Comparison of ENCODE assay signal across 29 cellular contexts in genomic region chr2:217102941-217103340, GRCh38.
DNase-seq lines count a peak whose midpoint lies in the region; ATAC-seq, FAIRE-seq and TF ChIP-seq lines count a peak whose summit lies in the region.
"Had no signal": no experiment of that assay in that cellular context is flagged by ENCODE, and none has a peak within 500 bp of the region (broad histone marks: within the 10 kb centered on the region; RNA-seq: fewer than 3 reads in every experiment).

No MANE protein-coding gene starts in this region.

- H3K9me3 ChIP-seq in SK-N-SH (no peaks in the 10 kb centered on the region), astrocyte (ENCODE audit: insufficient read depth, low read depth, low read length) (no peaks in the 10 kb centered on the region), PC-3 (ENCODE audit: low read length) (no peaks in the 10 kb centered on the region)
- H3K9me3 ChIP-seq: MG63, right lobe of liver had no signal

- H4K8ac ChIP-seq in mesendoderm (ENCODE audit: low read depth, low read length), result no peak overlapping the region

- peaks cover 45% of the 10 kb centered on the region for H3K4me1 Mint-ChIP-seq in astrocyte (ENCODE audit: low read depth, unreplicated experiment)

- H3K23ac ChIP-seq in mesendoderm (ENCODE audit: low read length), result no peak overlapping the region

- H2BK5ac ChIP-seq in mesendoderm (ENCODE audit: low read length), result no peak overlapping the region

- no peak overlapping the region for H2AK5ac ChIP-seq in mesendoderm (ENCODE audit: low read length)

- no peak for TF ChIP-seq EP300 in SK-N-SH (IDR thresholded peaks at IDR 0.05; ENCODE audit: borderline replicate concordance in 1 of 2, low read depth in 1 of 2, low read length in 1 of 2)

- H3F3A ChIP-seq in SK-N-SH (replicated peaks; ENCODE audit: insufficient read depth) (peaks cover 22% of the 10 kb centered on the region), PC-3 (ENCODE audit: low read length, unreplicated experiment) (no peaks in the 10 kb centered on the region)

- DNase-seq in SK-N-SH (no peak), astrocyte (ENCODE audit: low read depth) (peak; percentile 31), mesendoderm (no peak), PC-3 (no peak), AML-193 (lab: John Stamatoyannopoulos, UW) (no peak)
- DNase-seq: activated CD4-positive, alpha-beta T cell treated with anti-CD3 and anti-CD28 coated beads for 48 hours; activated gamma-delta T cell treated with Interleukin-2 at 50 U/mL for 16 hours; activated T-cell treated with anti-CD3 and anti-CD28 coated beads, Interleukin-2, amount 50 U/mL, for 24 hours; CD4-positive, alpha-beta T cell; MG63; NCI-H1105 treated with DMSO at 0.1 percent for 48 hours; NCI-H2081; NCI-H345; NCI-H82; posterior cingulate gyrus; right lobe of liver; stimulated activated CD4-positive, alpha-beta T cell treated with anti-CD3 and anti-CD28 coated beads, Interleukin-4, amount 100 ng/mL, for 4 hours; substantia nigra had no signal

- H2AFZ ChIP-seq in SK-N-SH (ENCODE audit: low read depth) (peak overlapping the region; percentile 64; the same call in 1 of the 2 replicates), astrocyte (ENCODE audit: low read depth, low read length) (no peak overlapping the region), PC-3 (ENCODE audit: low read length) (no peak overlapping the region)

- TF ChIP-seq CTCF in SK-N-SH (IDR thresholded peaks at IDR 0.05) (no peak), astrocyte (IDR thresholded peaks at IDR 0.05; ENCODE audit: insufficient read depth, low read depth, low read length) (no peak), PC-3 (conservative IDR thresholded peaks at IDR 0.05; ENCODE audit: low read depth, low read length) (no peak)

- TF ChIP-seq RAD21 in SK-N-SH (IDR thresholded peaks at IDR 0.05; ENCODE audit: low read length), result no peak

- H2BK15ac ChIP-seq in mesendoderm (replicated peaks; ENCODE audit: low read depth), result no peak overlapping the region

- H3K27me3 ChIP-seq in SK-N-SH (ENCODE audit: insufficient read depth) (no peaks in the 10 kb centered on the region), astrocyte (ENCODE audit: insufficient read depth, low read length) (no peaks in the 10 kb centered on the region), mesendoderm (ENCODE audit: insufficient read depth, low read length, poor library complexity) (no peaks in the 10 kb centered on the region), PC-3 (ENCODE audit: low read length) (no peaks in the 10 kb centered on the region)
- H3K27me3 ChIP-seq: MG63, right lobe of liver had no signal

- H3K4me2 ChIP-seq in SK-N-SH, result 0 out of 2 replicates have a peak overlapping the region, but pooled peaks have one; percentile 6
- no peak overlapping the region for H3K4me2 ChIP-seq in astrocyte (ENCODE audit: low read length)
- H3K4me2 ChIP-seq in mesendoderm (ENCODE audit: low read length), result no peak overlapping the region
- no peak overlapping the region for H3K4me2 ChIP-seq in PC-3 (ENCODE audit: low read length)

- no peak overlapping the region for H3K56ac ChIP-seq in mesendoderm (ENCODE audit: low read length)

- FAIRE-seq in astrocyte (lab: Jason Lieb, UNC), result no peak
- FAIRE-seq: H54 had no signal

- H3K36me3 Mint-ChIP-seq in astrocyte (ENCODE audit: low read depth, unreplicated experiment), result no peaks in the 10 kb centered on the region
- H3K36me3 Mint-ChIP-seq: stimulated activated memory B cell treated with anti-CD40 and anti-IgM and Interleukin-4, amounts not matched to agents 10 μg/mL and 1 μg/mL and 100 μg/mL, for 72 hours had no signal

- no peak overlapping the region for H3K4me3 ChIP-seq in SK-N-SH (ENCODE audit: low read depth in 2 of 2, low read length in 1 of 2)
- H3K4me3 ChIP-seq in astrocyte (ENCODE audit: insufficient read depth, low read depth, low read length), result no peak overlapping the region
- no peak overlapping the region for H3K4me3 ChIP-seq in mesendoderm (ENCODE audit: low read length)
- H3K4me3 ChIP-seq in PC-3 (ENCODE audit: low read length), result no peak overlapping the region
- H3K4me3 ChIP-seq: lung, MG63, right lobe of liver had no signal

- H3K4me1 ChIP-seq in SK-N-SH (ENCODE audit: control insufficient read depth in 1 of 2, insufficient read depth in 2 of 2, low read depth in 1 of 2, low read length in 1 of 2) (peaks cover 0 to 41% of the 10 kb centered on the region in 2 experiments; a peak in 2 of 4 replicates), astrocyte (ENCODE audit: insufficient read depth, low read length) (peaks cover 41% of the 10 kb centered on the region), mesendoderm (ENCODE audit: control insufficient read depth, low read depth, low read length) (peaks cover 2% of the 10 kb centered on the region), PC-3 (ENCODE audit: insufficient read depth, low read length) (peaks cover 59% of the 10 kb centered on the region)
- H3K4me1 ChIP-seq: right lobe of liver had no signal

- no TSS peak for BruUV-seq in PC-3 (replicated peaks; lab: Mats Ljungman, UMichigan)

- H3K79me2 ChIP-seq in SK-N-SH (ENCODE audit: insufficient read depth), result no peaks in the 10 kb centered on the region
- H3K79me2 ChIP-seq in astrocyte (ENCODE audit: insufficient read depth, low read length), result no peaks in the 10 kb centered on the region
- no peaks in the 10 kb centered on the region for H3K79me2 ChIP-seq in mesendoderm (ENCODE audit: control insufficient read depth, insufficient read depth, low read length)
- H3K79me2 ChIP-seq in PC-3 (ENCODE audit: low read length), result no peaks in the 10 kb centered on the region

- ATAC-seq in SK-N-SH treated with all-trans-retinoic acid at 6 μM for 48 hours (no peak), GM21447 (IDR thresholded peaks at IDR 0.05; ENCODE audit: unreplicated experiment) (no peak), GM21390 (IDR thresholded peaks at IDR 0.05; ENCODE audit: unreplicated experiment) (no peak), PC-3 (no peak)
- ATAC-seq: right lobe of liver; Right ventricle myocardium inferior; stimulated activated memory B cell treated with anti-CD40 and anti-IgM and Interleukin-4, amounts not matched to agents 10 μg/mL and 1 μg/mL and 100 μg/mL, for 72 hours had no signal

- CTCF ChIA-PET in SK-N-SH (lab: Yijun Ruan, JAX), result interaction anchor here (0.6 kb wide), 1 partner anchor 10 kb away, joined by 3 read pairs; no protein-coding TSS in a partner anchor
- CTCF ChIA-PET in PC-3 (lab: Charles Lee), result no interaction called here

- no peaks in the 10 kb centered on the region for H3K79me1 ChIP-seq in mesendoderm (ENCODE audit: low read length)

- no peak overlapping the region for H4K5ac ChIP-seq in mesendoderm (ENCODE audit: low read length)

- H3K27me3 Mint-ChIP-seq in astrocyte (ENCODE audit: low read depth, unreplicated experiment), result no peaks in the 10 kb centered on the region
- H3K27me3 Mint-ChIP-seq: CD4-positive, alpha-beta T cell had no signal

- POLR2A ChIA-PET in SK-N-SH (lab: Yijun Ruan, JAX), result no interaction called here
- POLR2A ChIA-PET in PC-3 (lab: Charles Lee; ENCODE audit: unreplicated experiment), result no interaction called here

- H3K27ac ChIP-seq in SK-N-SH (ENCODE audit: low read depth in 2 of 2, low read length in 1 of 2) (peak overlapping the region in 1 of 2 experiments; percentile 83; a peak in 2 of 4 replicates), astrocyte (ENCODE audit: low read depth, low read length) (no peak overlapping the region), mesendoderm (ENCODE audit: low read depth, low read length) (peak overlapping the region; percentile 17), PC-3 (ENCODE audit: low read length) (no peak overlapping the region)
- H3K27ac ChIP-seq: 22Rv1, right lobe of liver, VCaP had no signal

- no peak overlapping the region for H3K18ac ChIP-seq in mesendoderm (ENCODE audit: low read length)

- no peak overlapping the region for H3K4ac ChIP-seq in mesendoderm (ENCODE audit: low read depth, low read length)

- H3K9ac ChIP-seq in SK-N-SH, result peak overlapping the region; percentile 20; the same call in 1 of the 2 replicates
- no peak overlapping the region for H3K9ac ChIP-seq in astrocyte (ENCODE audit: low read length)
- no peak overlapping the region for H3K9ac ChIP-seq in mesendoderm (ENCODE audit: low read length)
- H3K9ac ChIP-seq in PC-3 (ENCODE audit: low read length), result no peak overlapping the region

- no peak overlapping the region for H3K4me3 Mint-ChIP-seq in astrocyte (ENCODE audit: unreplicated experiment)
- H3K4me3 Mint-ChIP-seq: activated T-cell treated with anti-CD3 and anti-CD28 coated beads, Interleukin-2, amount 50 U/mL, for 24 hours; CD4-positive, alpha-beta T cell; neural crest cell; stimulated activated memory B cell treated with anti-CD40 and anti-IgM and Interleukin-4, amounts not matched to agents 10 μg/mL and 1 μg/mL and 100 μg/mL, for 72 hours; T-helper 2 cell treated with Interferon-gamma antibody and Interleukin-4, amounts not matched to agents 5 μg/mL and 100 μg/mL, for 36 hours had no signal

- H3K36me3 ChIP-seq in SK-N-SH (replicated peaks in 1 of 2; ENCODE audit: control insufficient read depth in 1 of 2, insufficient read depth in 2 of 2, low read length in 1 of 2) (no peaks in the 10 kb centered on the region), astrocyte (ENCODE audit: insufficient read depth, low read length) (no peaks in the 10 kb centered on the region), mesendoderm (ENCODE audit: control insufficient read depth, insufficient read depth, low read length) (no peaks in the 10 kb centered on the region), PC-3 (ENCODE audit: low read depth, low read length) (no peaks in the 10 kb centered on the region)
- H3K36me3 ChIP-seq: MG63, right lobe of liver had no signal

- no peaks in the 10 kb centered on the region for H4K20me1 ChIP-seq in SK-N-SH (ENCODE audit: insufficient read depth)
- H4K20me1 ChIP-seq in astrocyte (ENCODE audit: insufficient read depth, low read length), result no peaks in the 10 kb centered on the region
- no peaks in the 10 kb centered on the region for H4K20me1 ChIP-seq in PC-3 (ENCODE audit: low read length)

- H3K9me2 ChIP-seq in SK-N-SH (no peaks in the 10 kb centered on the region), PC-3 (replicated peaks; ENCODE audit: low read length) (no peaks in the 10 kb centered on the region)

- H3K9me3 Mint-ChIP-seq in astrocyte (ENCODE audit: unreplicated experiment), result no peaks in the 10 kb centered on the region
- H3K9me3 Mint-ChIP-seq: activated T-cell treated with anti-CD3 and anti-CD28 coated beads, Interleukin-2, amount 50 U/mL, for 24 hours; CD4-positive, alpha-beta T cell; T-helper 2 cell treated with Interferon-gamma antibody and Interleukin-4, amounts not matched to agents 5 μg/mL and 100 μg/mL, for 36 hours had no signal

- intact Hi-C loops in PC-3 (cut with micrococcal nuclease), result loop anchor here (10.0 kb wide), 1 partner anchor 182 kb away; no protein-coding TSS in a partner anchor

- peak overlapping the region; percentile 68 for H3K27ac Mint-ChIP-seq in astrocyte (ENCODE audit: unreplicated experiment)
- H3K27ac Mint-ChIP-seq: activated T-cell treated with anti-CD3 and anti-CD28 coated beads, Interleukin-2, amount 50 U/mL, for 24 hours; CD4-positive, alpha-beta T cell; stimulated activated memory B cell treated with anti-CD40 and anti-IgM and Interleukin-4, amounts not matched to agents 10 μg/mL and 1 μg/mL and 100 μg/mL, for 72 hours; T-helper 2 cell treated with Interferon-gamma antibody and Interleukin-4, amounts not matched to agents 5 μg/mL and 100 μg/mL, for 36 hours had no signal

- H2BK120ac ChIP-seq in mesendoderm (ENCODE audit: low read depth, low read length), result peak overlapping the region; percentile 35

- 82% methylated on average over 1 of the region's 1 CpG for WGBS in SK-N-SH (ENCODE audit: low lambda C conversion rate)
- no CpG with 5 or more reads among the region's 1 CpG for WGBS in mesendoderm (ENCODE audit: extremely low coverage, insufficient coverage, low lambda C conversion rate)
